8 cellular contexts compared by ENCODE assay signal in genomic region chr19:58408152-58409009, GRCh38. TPM values are rescaled to one million over a fixed set of nuclear protein-coding genes. Genes with fewer than 3 reads are reported as not detected.
A peak's percentile ranks its signal among the peaks of the same experiment; 100 is the strongest.
DNase-seq lines count a peak whose midpoint lies in the region; ATAC-seq, FAIRE-seq and TF ChIP-seq lines count a peak whose summit lies in the region.

Gene ZNF584, plus strand, starts transcription at chr19:58408649. Its CDS starts 499 bp downstream, at chr19:58409148.

- no peaks in the 10 kb centered on the region for H3K36me3 ChIP-seq in OCI-LY1 (ENCODE audit: insufficient read depth, low read length)
- H3K36me3 ChIP-seq in endothelial cell of umbilical vein (ENCODE audit: control insufficient read depth in 2 of 2, extremely low read depth in 1 of 2, insufficient read depth in 2 of 2, low read length in 2 of 2) = no peaks in the 10 kb centered on the region

- H3K9me1 ChIP-seq in endothelial cell of umbilical vein (replicated peaks; ENCODE audit: control insufficient read depth, extremely low read depth, insufficient read depth, low read length) = no peaks in the 10 kb centered on the region

- H3K9me2 ChIP-seq in OCI-LY1 (ENCODE audit: low read depth, low read length) = no peaks in the 10 kb centered on the region

- TSS peak; percentile 69 for BruUV-seq in endothelial cell of umbilical vein (replicated peaks; lab: Mats Ljungman, UMichigan)

- no peaks in the 10 kb centered on the region for H4K20me1 ChIP-seq in OCI-LY1 (ENCODE audit: insufficient read depth, low read length)
- no peaks in the 10 kb centered on the region for H4K20me1 ChIP-seq in endothelial cell of umbilical vein (replicated peaks; ENCODE audit: control insufficient read depth, extremely low read depth, insufficient read depth, low read length)

- H3F3A ChIP-seq in OCI-LY1 (ENCODE audit: insufficient read depth, low read length) = no peaks in the 10 kb centered on the region

- DNase-seq in DMS 273 treated with DMSO at 0.1 percent for 48 hours (lab: John Stamatoyannopoulos, UW) (peak; percentile 90), HuH-7 (ENCODE audit: low spot score) (peak; percentile 93), activated T-cell treated with anti-CD3 and anti-CD28 coated beads for 1 hour (ENCODE audit: low read depth) (peak; percentile 91), endothelial cell of umbilical vein (ENCODE audit: low read depth, low spot score) (peak; percentile 94), midbrain (lab: John Stamatoyannopoulos, UW) (peak; percentile 97)
- peak; percentile 94 to 95 for DNase-seq in stimulated activated CD8-positive, alpha-beta memory T cell treated with anti-CD3 and anti-CD28 coated beads, Interleukin-15, amount 100 ng/mL, for 48 hours (ENCODE audit: low read depth in 2 of 2)

- no peaks in the 10 kb centered on the region for H3K9me3 ChIP-seq in OCI-LY1 (ENCODE audit: low read length)
- H3K9me3 ChIP-seq in endothelial cell of umbilical vein (replicated peaks; ENCODE audit: control insufficient read depth, insufficient read depth, low read length) = no peaks in the 10 kb centered on the region

- H3K27me3 ChIP-seq in OCI-LY1 (ENCODE audit: insufficient read depth, low read length) (no peaks in the 10 kb centered on the region), endothelial cell of umbilical vein (ENCODE audit: control insufficient read depth in 2 of 2, insufficient read depth in 2 of 2, low read length in 2 of 2) (no peaks in the 10 kb centered on the region)

- peak; percentile 91 for ATAC-seq in GM21526 (IDR thresholded peaks at IDR 0.05; ENCODE audit: low FRiP score, unreplicated experiment)

- H3K4me1 ChIP-seq in OCI-LY1 (ENCODE audit: insufficient read depth, low read length, severe bottlenecking) (peaks cover 23% of the 10 kb centered on the region), endothelial cell of umbilical vein (ENCODE audit: control insufficient read depth, extremely low read depth, insufficient read depth, low read length) (peaks cover 15% of the 10 kb centered on the region)

- POLR2A ChIA-PET in endothelial cell of umbilical vein (lab: Charles Lee) = interaction anchor here (0.6 to 1.0 kb wide), 3 partner anchors 32 to 492 kb away, joined by 3 to 4 read pairs (median 3); partner anchors contain the start of genes ZNF132, ZNF417 and ZNF497

- intact Hi-C loops in endothelial cell of umbilical vein (cut with micrococcal nuclease) = loop anchor here (1.0 to 2.0 kb wide), 8 partner anchors 32 to 226 kb away; partner anchors contain the start of genes ZNF132, ZNF274, ZNF324B and ZNF497

- H3K4me3 ChIP-seq in OCI-LY1 (ENCODE audit: low read depth, low read length, poor library complexity, severe bottlenecking) (peak within 1 kb of the TSS; percentile 90), endothelial cell of umbilical vein (replicated peaks in 1 of 3; ENCODE audit: insufficient read depth in 1 of 3, low read depth in 1 of 3, low read length in 3 of 3) (peak within 1 kb of the TSS; percentile 51 to 93 (median 66))

- H3K9ac ChIP-seq in OCI-LY1 (ENCODE audit: low read length) (peak within 1 kb of the TSS; percentile 87), endothelial cell of umbilical vein (replicated peaks; ENCODE audit: extremely low read depth, insufficient read depth, low read length) (peak within 1 kb of the TSS; percentile 49)

- H3K79me2 ChIP-seq in OCI-LY1 (ENCODE audit: insufficient read depth, low read length) (no peaks in the 10 kb centered on the region), endothelial cell of umbilical vein (ENCODE audit: control insufficient read depth, insufficient read depth, low read length) (peaks cover 10% of the 10 kb centered on the region)

- H3K4me2 ChIP-seq in OCI-LY1 (ENCODE audit: low read length) = peak within 1 kb of the TSS; percentile 98
- peak within 1 kb of the TSS; percentile 53 for H3K4me2 ChIP-seq in endothelial cell of umbilical vein (ENCODE audit: insufficient read depth, low read length)

- H2AFZ ChIP-seq in OCI-LY1 (ENCODE audit: low read length) (no peak within 1 kb of the TSS), endothelial cell of umbilical vein (ENCODE audit: low read depth, low read length) (peak within 1 kb of the TSS; percentile 84)

- CTCF ChIA-PET in endothelial cell of umbilical vein (lab: Charles Lee) = interaction anchor here (0.8 to 2.1 kb wide), 3 partner anchors 8 to 46 kb away, joined by 3 to 4 read pairs (median 4); partner anchors contain the start of gene ZNF497

- peak; percentile 99 for FAIRE-seq in endothelial cell of umbilical vein (lab: Jason Lieb, UNC)

- dilution Hi-C loops in endothelial cell of umbilical vein (cut with MboI; ENCODE audit: extremely low pct_ligation_motif_present, low sequenced_read_pairs) = no loop called here

- peak; percentile 36 for TF ChIP-seq CTCF in OCI-LY1 (IDR thresholded peaks at IDR 0.05; ENCODE audit: low read length)
- TF ChIP-seq CTCF in endothelial cell of umbilical vein (IDR thresholded peaks at IDR 0.05; ENCODE audit: extremely low read depth in 1 of 2, insufficient read depth in 1 of 2, low read depth in 1 of 2, low read length in 2 of 2) = peak in 1 of 2 donors; percentile 33

- peak; percentile 97 for TF ChIP-seq POLR2A in endothelial cell of umbilical vein (IDR thresholded peaks at IDR 0.05; ENCODE audit: low read depth, low read length)

- H3K27ac ChIP-seq in OCI-LY1 (ENCODE audit: low read depth, low read length, poor library complexity, severe bottlenecking) = peak within 1 kb of the TSS; percentile 44
- H3K27ac ChIP-seq in endothelial cell of umbilical vein (ENCODE audit: insufficient read depth, low read depth, low read length) = peak within 1 kb of the TSS; percentile 27

TF ChIP-seq in endothelial cell of umbilical vein, 7 proteins besides CTCF, POLR2A, EP300 and RAD21:
- TF ChIP-seq JUN (IDR thresholded peaks at IDR 0.05; ENCODE audit: borderline replicate concordance, insufficient read depth, insufficient read length, low read depth) (no peak), POLR2AphosphoS5 (IDR thresholded peaks at IDR 0.05; ENCODE audit: insufficient read depth, low read depth, low read length) (peak; percentile 90)
- TF ChIP-seq, protein P1, sequence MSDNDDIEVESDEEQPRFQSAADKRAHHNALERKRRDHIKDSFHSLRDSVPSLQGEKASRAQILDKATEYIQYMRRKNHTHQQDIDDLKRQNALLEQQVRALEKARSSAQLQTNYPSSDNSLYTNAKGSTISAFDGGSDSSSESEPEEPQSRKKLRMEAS (IDR thresholded peaks at IDR 0.05; ENCODE audit: insufficient read depth, insufficient read length) = peak; percentile 46

RNA-seq across cellular contexts. Expression of gene ZNF584, which starts in this region (rescaled TPM):
- 12.4 and 12.6 TPM in 2 replicates for total RNA-seq in endothelial cell of umbilical vein
- polyA plus RNA-seq in endothelial cell of umbilical vein = 5.9 and 6.1 TPM in 2 replicates
- polyA plus RNA-seq in endothelial cell of umbilical vein (2011; cell fraction: cytosol; rRNA removed) = 8.2 and 8.3 TPM in 2 replicates
- 5.9 and 6.5 TPM in 2 replicates for polyA plus RNA-seq in endothelial cell of umbilical vein (2011; cell fraction: nucleus; rRNA removed)
- polyA plus RNA-seq in endothelial cell of umbilical vein (2012) = 7.4 and 9.2 TPM in 2 replicates
- 9.9 and 11.0 TPM in 2 replicates for polyA minus RNA-seq in endothelial cell of umbilical vein
- 16.2 TPM for polyA minus RNA-seq in endothelial cell of umbilical vein (2011; cell fraction: cytosol; rRNA and poly(A)+ RNA removed)
- polyA minus RNA-seq in endothelial cell of umbilical vein (2011; cell fraction: nucleus; rRNA and poly(A)+ RNA removed) = 3.3 and 5.6 TPM in 2 replicates

Comparison
In these comparisons a context has a peak if more than half of its experiments do, and no peak if none do; other contexts are left out.
1. Peak in every context shown above with its lines: DNase-seq, ATAC-seq, H3K4me3 ChIP-seq and H3K27ac ChIP-seq.